In the genomic region with DNA sequence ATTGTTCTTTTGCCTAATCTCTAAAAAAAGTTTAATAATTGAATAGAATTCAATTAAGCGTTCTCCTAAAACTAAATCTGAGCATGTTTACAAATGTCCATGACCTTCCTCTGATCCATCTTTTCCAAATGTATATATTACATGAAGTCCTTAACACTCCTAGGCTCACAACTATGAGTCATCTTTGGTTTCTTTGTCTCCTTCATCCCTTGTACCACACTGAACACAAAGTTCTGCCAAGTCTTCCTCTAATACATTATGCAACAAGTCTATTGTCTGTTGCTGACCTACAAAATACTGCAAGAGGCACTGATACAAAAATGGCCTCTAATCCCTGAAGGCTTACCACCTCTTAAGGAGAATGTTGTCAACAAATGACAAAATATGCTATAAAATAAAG, we compare ENCODE assay signal across 21 cellular contexts.
DNase-seq lines count a peak whose midpoint lies in the region; FAIRE-seq and TF ChIP-seq lines count a peak whose summit lies in the region.
"Had no signal": no experiment of that assay in that cellular context is flagged by ENCODE, and none has a peak within 500 bp of the region (broad histone marks: within the 10 kb centered on the region; RNA-seq: fewer than 3 reads in every experiment).

No MANE protein-coding gene starts in this region.

- H3K9me3 Mint-ChIP-seq in CD8-positive, alpha-beta memory T cell, result peaks cover 0 to 18% (median 6%) of the 10 kb centered on the region in 5 donors

- no peaks in the 10 kb centered on the region for H3K36me3 ChIP-seq in bronchial epithelial cell (ENCODE audit: control insufficient read depth, insufficient read depth, low read length)
- H3K36me3 ChIP-seq in CD8-positive, alpha-beta memory T cell (ENCODE audit: insufficient read depth, low read length), result no peaks in the 10 kb centered on the region
- H3K36me3 ChIP-seq: BLaER1 treated with 17β-estradiol and CSF1 and Interleukin-3, amounts not matched to agents 10 nM and 100 nM had no signal

- no peak overlapping the region for H3K4me3 Mint-ChIP-seq in CD8-positive, alpha-beta memory T cell
- H3K4me3 Mint-ChIP-seq: CD8-positive, alpha-beta T cell had no signal

- CTCF ChIA-PET in CD8-positive, alpha-beta memory T cell (lab: Charles Lee), result no interaction called here

- no peaks in the 10 kb centered on the region for H3K4me1 Mint-ChIP-seq in CD8-positive, alpha-beta memory T cell

- H3K4me1 ChIP-seq in CD8-positive, alpha-beta memory T cell (ENCODE audit: insufficient read depth, low read length), result no peaks in the 10 kb centered on the region
- H3K4me1 ChIP-seq: A549 had no signal

- H3K27ac ChIP-seq in CD8-positive, alpha-beta memory T cell (ENCODE audit: low read depth, low read length), result no peak overlapping the region
- H3K27ac ChIP-seq: A549; BLaER1 treated with 17β-estradiol and CSF1 and Interleukin-3, amounts not matched to agents 10 nM and 100 nM; KMS-11 had no signal

- H3K9me3 ChIP-seq in CD8-positive, alpha-beta memory T cell (ENCODE audit: low read length), result no peaks in the 10 kb centered on the region
- H3K9me3 ChIP-seq: A549 had no signal

- H3K27ac Mint-ChIP-seq in CD8-positive, alpha-beta memory T cell, result no peak overlapping the region
- H3K27ac Mint-ChIP-seq: CD8-positive, alpha-beta T cell had no signal

- DNase-seq in M059J (ENCODE audit: low read depth) (peak; percentile 11), bronchial epithelial cell (ENCODE audit: low read depth) (peak; percentile 61), fibroblast of pulmonary artery (ENCODE audit: low read depth) (peak; percentile 31), pons (ENCODE audit: low spot score) (peak; percentile 30), D341Med (ENCODE audit: low spot score) (no peak), NCI-H345 (lab: John Stamatoyannopoulos, UW) (no peak), ecto neural progenitor cell (ENCODE audit: low spot score) (no peak)
- DNase-seq in CD8-positive, alpha-beta memory T cell, result no peak
- DNase-seq: CD8-positive, alpha-beta T cell; MM.1S; NCI-H1105; NCI-H2081; NCI-H2171 treated with DMSO at 0.1 percent for 48 hours; NCI-H446 treated with DMSO at 0.1 percent for 48 hours; NCI-H69 had no signal

- no peaks in the 10 kb centered on the region for H3K36me3 Mint-ChIP-seq in CD8-positive, alpha-beta memory T cell
- H3K36me3 Mint-ChIP-seq: CD8-positive, alpha-beta T cell had no signal

- no peak for TF ChIP-seq CTCF in bronchial epithelial cell (IDR thresholded peaks at IDR 0.05; ENCODE audit: insufficient read depth, low read length, severe bottlenecking)
- no peak for TF ChIP-seq CTCF in fibroblast of pulmonary artery (IDR thresholded peaks at IDR 0.05; ENCODE audit: low read length, missing control alignments)

- no peak for FAIRE-seq in bronchial epithelial cell (lab: Jason Lieb, UNC)
- FAIRE-seq: A549, D721Med, GM12892, GM18507 had no signal

- H3K27me3 ChIP-seq in bronchial epithelial cell (ENCODE audit: control insufficient read depth, insufficient read depth, low read length), result no peaks in the 10 kb centered on the region
- H3K27me3 ChIP-seq in CD8-positive, alpha-beta memory T cell (ENCODE audit: insufficient read depth, low read length, poor library complexity, severe bottlenecking), result no peaks in the 10 kb centered on the region
- H3K27me3 ChIP-seq: BLaER1 treated with 17β-estradiol and CSF1 and Interleukin-3, amounts not matched to agents 10 nM and 100 nM had no signal

- POLR2A ChIA-PET in CD8-positive, alpha-beta memory T cell (lab: Charles Lee), result no interaction called here

- H3K27me3 Mint-ChIP-seq in CD8-positive, alpha-beta memory T cell, result no peaks in the 10 kb centered on the region

- H3K4me3 ChIP-seq in bronchial epithelial cell (ENCODE audit: low read depth, low read length) (no peak overlapping the region), fibroblast of pulmonary artery (replicated peaks; ENCODE audit: low read depth, low read length) (no peak overlapping the region)
- no peak overlapping the region for H3K4me3 ChIP-seq in CD8-positive, alpha-beta memory T cell (ENCODE audit: low read length)
- H3K4me3 ChIP-seq: A549; BLaER1 treated with 17β-estradiol and CSF1 and Interleukin-3, amounts not matched to agents 10 nM and 100 nM had no signal

Comparison
In these comparisons a context has a peak if more than half of its experiments do, and no peak if none do; other contexts are left out.
1. DNase-seq: peak in M059J (single experiment), bronchial epithelial cell (single experiment), fibroblast of pulmonary artery (single experiment) and pons (single experiment); none in D341Med (single experiment), NCI-H345 (single experiment), ecto neural progenitor cell (single experiment) and CD8-positive, alpha-beta memory T cell (0 of 5).